18 cellular contexts compared by ENCODE assay signal in the genomic region with DNA sequence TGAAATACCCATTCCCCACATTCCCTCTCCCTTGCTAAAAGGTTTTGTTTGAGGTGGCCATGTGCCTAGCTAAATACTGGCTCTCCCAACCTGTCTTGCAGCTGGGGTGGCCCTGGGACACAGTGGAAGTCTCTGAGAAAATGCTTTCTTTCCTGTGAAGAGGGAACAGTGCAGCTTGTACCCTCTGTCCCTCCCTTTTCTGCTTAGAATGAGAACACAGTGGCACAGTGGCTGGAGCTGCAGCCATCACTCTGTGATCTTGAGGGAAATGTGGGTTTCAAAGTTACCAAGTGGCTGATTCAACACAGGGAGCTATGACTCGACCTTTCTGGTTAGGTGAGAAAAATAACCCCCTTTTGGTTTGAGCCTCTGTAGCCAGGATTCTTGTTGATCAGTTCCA.
DNase-seq lines count a peak whose midpoint lies in the region; ATAC-seq and TF ChIP-seq lines count a peak whose summit lies in the region.
"Had no signal": no experiment of that assay in that cellular context is flagged by ENCODE, and none has a peak within 500 bp of the region (broad histone marks: within the 10 kb centered on the region; RNA-seq: fewer than 3 reads in every experiment).

No MANE protein-coding gene starts in this region.

- DNase-seq in NK-92 treated with Interleukin-12 subunit alpha and Interleukin-12 subunit beta, amount 100 ng/mL, for 24 hours (lab: John Stamatoyannopoulos, UW), result peak; percentile 36
- DNase-seq in NK-92 (lab: John Stamatoyannopoulos, UW; ENCODE audit: unreplicated experiment) (no peak), Calu3 (no peak), heart right ventricle (no peak)
- peak; percentile 56 for DNase-seq in activated T-helper 1 cell treated with anti-CD3 and anti-CD28 coated beads, Interleukin-12 subunit alpha, Interleukin-12 subunit beta, Interleukin-2, Interleukin-4 antibody, amounts not matched to agents 30 ng/mL and 10 ng/mL and 1 ng/mL, durations not matched to agents 14 hours and 24 hours and 36 hours (ENCODE audit: low spot score)
- DNase-seq in stimulated activated CD8-positive, alpha-beta memory T cell treated with anti-CD3 and anti-CD28 coated beads, Interleukin-15, amount 100 ng/mL, for 48 hours (ENCODE audit: low read depth in 2 of 2), result peak; percentile 51 to 56
- DNase-seq: CD4-positive, alpha-beta T cell; cortex of kidney; Karpas-422; left colon; NCI-H510A; stimulated activated naive CD4-positive, alpha-beta T cell treated with Interleukin-2 at 50 U/mL for 16 hours had no signal

- no TSS peak for BruUV-seq in Calu3 (replicated peaks; lab: Mats Ljungman, UMichigan)

- H3K27ac ChIP-seq in heart right ventricle, result no peak overlapping the region
- H3K27ac ChIP-seq: 22Rv1, hepatocyte, HL-60 had no signal

- peaks cover 17% of the 10 kb centered on the region for H3K36me3 Mint-ChIP-seq in activated T-helper 1 cell treated with anti-CD3 and anti-CD28 coated beads, Interleukin-12 subunit alpha, Interleukin-12 subunit beta, Interleukin-2, Interleukin-4 antibody, amounts not matched to agents 30 ng/mL and 10 ng/mL and 1 ng/mL, durations not matched to agents 14 hours and 24 hours and 36 hours (ENCODE audit: low read depth)
- H3K36me3 Mint-ChIP-seq in Calu3 (ENCODE audit: insufficient read depth, unreplicated experiment), result peaks cover 14% of the 10 kb centered on the region

- peak overlapping the region; percentile 90 for H3K27ac Mint-ChIP-seq in activated T-helper 1 cell treated with anti-CD3 and anti-CD28 coated beads, Interleukin-12 subunit alpha, Interleukin-12 subunit beta, Interleukin-2, Interleukin-4 antibody, amounts not matched to agents 30 ng/mL and 10 ng/mL and 1 ng/mL, durations not matched to agents 14 hours and 24 hours and 36 hours
- H3K27ac Mint-ChIP-seq in Calu3 (ENCODE audit: unreplicated experiment), result no peak overlapping the region
- H3K27ac Mint-ChIP-seq: CD4-positive, alpha-beta T cell had no signal

- WGBS in heart right ventricle, 2 donors, result 50 to 56% methylated on average over 1 of the region's 1 CpG

- intact Hi-C loops in activated T-helper 1 cell treated with anti-CD3 and anti-CD28 coated beads, Interleukin-12 subunit alpha, Interleukin-12 subunit beta, Interleukin-2, Interleukin-4 antibody, amounts not matched to agents 30 ng/mL and 10 ng/mL and 1 ng/mL, durations not matched to agents 14 hours and 24 hours and 36 hours (cut with micrococcal nuclease), result loop anchor here (1.0 to 10.0 kb wide), 11 partner anchors 11 to 700 kb away; partner anchors contain the start of gene CARD11
- intact Hi-C loops in Calu3 (cut with micrococcal nuclease; ENCODE audit: unreplicated experiment), result no loop called here
- intact Hi-C loops in heart right ventricle (cut with DNase I), result no loop called here

- no peak for TF ChIP-seq CTCF in Calu3 (IDR thresholded peaks at IDR 0.05; ENCODE audit: unreplicated experiment)
- no peak for TF ChIP-seq CTCF in heart right ventricle (IDR thresholded peaks at IDR 0.05)

- peak overlapping the region; percentile 47 for H3K4me3 Mint-ChIP-seq in activated T-helper 1 cell treated with anti-CD3 and anti-CD28 coated beads, Interleukin-12 subunit alpha, Interleukin-12 subunit beta, Interleukin-2, Interleukin-4 antibody, amounts not matched to agents 30 ng/mL and 10 ng/mL and 1 ng/mL, durations not matched to agents 14 hours and 24 hours and 36 hours
- H3K4me3 Mint-ChIP-seq in Calu3 (ENCODE audit: low read depth, unreplicated experiment), result no peak overlapping the region
- H3K4me3 Mint-ChIP-seq: CD4-positive, alpha-beta T cell had no signal

- H3K9me3 Mint-ChIP-seq in activated T-helper 1 cell treated with anti-CD3 and anti-CD28 coated beads, Interleukin-12 subunit alpha, Interleukin-12 subunit beta, Interleukin-2, Interleukin-4 antibody, amounts not matched to agents 30 ng/mL and 10 ng/mL and 1 ng/mL, durations not matched to agents 14 hours and 24 hours and 36 hours, result peaks cover 14% of the 10 kb centered on the region
- peaks cover 5% of the 10 kb centered on the region for H3K9me3 Mint-ChIP-seq in Calu3 (ENCODE audit: low read depth, unreplicated experiment)
- H3K9me3 Mint-ChIP-seq: CD4-positive, alpha-beta T cell had no signal

- no peaks in the 10 kb centered on the region for H3K36me3 ChIP-seq in heart right ventricle

- H3K4me1 Mint-ChIP-seq in activated T-helper 1 cell treated with anti-CD3 and anti-CD28 coated beads, Interleukin-12 subunit alpha, Interleukin-12 subunit beta, Interleukin-2, Interleukin-4 antibody, amounts not matched to agents 30 ng/mL and 10 ng/mL and 1 ng/mL, durations not matched to agents 14 hours and 24 hours and 36 hours (ENCODE audit: low read depth), result peaks cover 92% of the 10 kb centered on the region
- peaks cover 43% of the 10 kb centered on the region for H3K4me1 Mint-ChIP-seq in Calu3 (ENCODE audit: low read depth, unreplicated experiment)

- no peaks in the 10 kb centered on the region for H3K27me3 Mint-ChIP-seq in activated T-helper 1 cell treated with anti-CD3 and anti-CD28 coated beads, Interleukin-12 subunit alpha, Interleukin-12 subunit beta, Interleukin-2, Interleukin-4 antibody, amounts not matched to agents 30 ng/mL and 10 ng/mL and 1 ng/mL, durations not matched to agents 14 hours and 24 hours and 36 hours (ENCODE audit: insufficient read depth)
- H3K27me3 Mint-ChIP-seq in Calu3 (ENCODE audit: unreplicated experiment), result no peaks in the 10 kb centered on the region
- H3K27me3 Mint-ChIP-seq: CD4-positive, alpha-beta T cell had no signal

- peaks cover 0 to 7% (median 0%) of the 10 kb centered on the region in 7 donors for H3K27me3 ChIP-seq in heart right ventricle
- H3K27me3 ChIP-seq: hepatocyte had no signal

- ATAC-seq in HG02610 (IDR thresholded peaks at IDR 0.05; ENCODE audit: unreplicated experiment), result peak; percentile 92
- no peak for ATAC-seq in GM18511 (IDR thresholded peaks at IDR 0.05; ENCODE audit: unreplicated experiment)
- ATAC-seq in heart right ventricle, result no peak
- ATAC-seq: left colon, Panc1 had no signal

- no peak overlapping the region for H3K4me3 ChIP-seq in heart right ventricle
- H3K4me3 ChIP-seq: hepatocyte had no signal

- no peaks in the 10 kb centered on the region for H3K4me1 ChIP-seq in heart right ventricle

- CTCF ChIA-PET in Calu3 (lab: Charles Lee), result interaction anchor here (0.5 to 1.4 kb wide), 4 partner anchors 41 to 1545 kb away, joined by 3 to 6 read pairs (median 4); partner anchors contain the start of gene BRAT1

- H3K9me3 ChIP-seq in heart right ventricle, result peaks cover 0 to 17% (median 0%) of the 10 kb centered on the region in 11 donors

Comparison
In these comparisons a context has a peak if more than half of its experiments do, and no peak if none do; other contexts are left out.
1. DNase-seq: peak in NK-92 treated with Interleukin-12 subunit alpha and Interleukin-12 subunit beta, amount 100 ng/mL, for 24 hours (single experiment), activated T-helper 1 cell treated with anti-CD3 and anti-CD28 coated beads, Interleukin-12 subunit alpha, Interleukin-12 subunit beta, Interleukin-2, Interleukin-4 antibody, amounts not matched to agents 30 ng/mL and 10 ng/mL and 1 ng/mL, durations not matched to agents 14 hours and 24 hours and 36 hours (single experiment) and stimulated activated CD8-positive, alpha-beta memory T cell treated with anti-CD3 and anti-CD28 coated beads, Interleukin-15, amount 100 ng/mL, for 48 hours (2 of 2); none in NK-92 (single experiment), Calu3 (single experiment) and heart right ventricle (0 of 2).